Comparison of ENCODE assay signal across 7 cellular contexts in the genomic region with DNA sequence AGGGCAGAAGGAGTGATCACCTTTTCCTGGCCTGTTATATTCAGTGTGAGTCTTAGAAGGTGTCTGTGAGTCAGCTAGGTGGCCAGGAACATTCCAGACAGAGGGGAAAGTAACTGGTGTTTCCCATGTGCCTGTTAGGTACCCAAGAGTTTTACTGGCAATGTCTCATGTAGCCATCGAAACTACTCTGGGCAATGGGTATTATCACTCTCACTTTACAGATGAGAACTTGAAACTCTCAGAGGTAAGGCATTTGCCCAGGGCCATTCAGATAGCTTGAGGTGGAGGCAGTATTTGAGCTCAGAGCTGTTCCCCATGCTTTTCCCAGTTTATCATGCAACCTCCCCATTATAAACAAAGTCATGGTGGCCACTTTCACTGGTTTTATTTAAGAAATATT.
"Had no signal": no experiment of that assay in that cellular context is flagged by ENCODE, and none has a peak within 500 bp of the region (broad histone marks: within the 10 kb centered on the region; RNA-seq: fewer than 3 reads in every experiment).

No MANE protein-coding gene starts in this region.

- H3K27ac ChIP-seq: HL-60 had no signal

- H3K36me3 Mint-ChIP-seq: IgD-negative memory B cell had no signal

- H3K27ac Mint-ChIP-seq: GM23338, H9, IgD-negative memory B cell had no signal

- H3K4me2 ChIP-seq: GM23338 had no signal

- FAIRE-seq: HepG2 had no signal

- H3K4me1 Mint-ChIP-seq: IgD-negative memory B cell had no signal

- H3K4me3 ChIP-seq: GM23338 had no signal

- H2AFZ ChIP-seq: GM23338 had no signal

- ATAC-seq: GM23338, HepG2 had no signal

- H3K4me3 Mint-ChIP-seq: GM23338, H9, IgD-negative memory B cell had no signal

- DNase-seq: H9, HCEC 1CT, KBM-7 had no signal
